ENCODE assay signal across 9 cellular contexts in the genomic region with DNA sequence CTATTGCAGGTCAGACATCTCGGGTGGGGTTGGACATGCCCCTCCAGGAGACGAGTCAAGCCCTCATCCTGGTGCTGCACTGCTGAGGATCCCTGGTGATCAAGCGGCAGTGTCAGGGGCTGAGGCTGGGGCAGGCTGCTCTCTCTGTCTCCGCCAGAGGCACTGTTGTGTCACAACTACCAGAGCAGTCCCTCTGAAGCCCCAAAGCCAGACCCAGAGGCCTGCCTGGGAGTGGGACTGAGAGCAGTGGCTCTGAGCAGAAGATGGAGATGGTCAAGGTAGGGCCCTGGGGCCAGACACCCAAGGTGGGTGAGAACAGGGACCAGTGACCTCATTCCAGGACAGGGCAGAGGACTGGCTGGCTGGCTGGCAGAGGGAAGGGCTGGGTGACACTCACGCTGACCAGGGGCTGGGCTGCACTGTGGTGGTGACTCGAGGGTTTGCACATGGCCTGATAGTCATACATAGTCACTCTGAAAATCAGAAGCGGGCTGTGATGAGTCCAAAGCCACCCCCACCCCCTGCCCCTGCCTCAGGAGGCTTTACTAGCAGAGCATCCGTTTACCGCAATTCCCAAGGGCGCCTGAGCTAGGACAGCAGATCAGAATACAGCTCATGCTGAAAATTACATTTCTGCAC. TPM values are rescaled to one million over a fixed set of nuclear protein-coding genes. Genes with fewer than 3 reads are reported as not detected.
DNase-seq lines count a peak whose midpoint lies in the region; ATAC-seq and TF ChIP-seq lines count a peak whose summit lies in the region.
"Had no signal": no experiment of that assay in that cellular context is flagged by ENCODE, and none has a peak within 500 bp of the region (broad histone marks: within the 10 kb centered on the region; RNA-seq: fewer than 3 reads in every experiment).

No MANE protein-coding gene starts in this region.

- no peaks in the 10 kb centered on the region for H3K9me3 Mint-ChIP-seq in activated T-helper 1 cell treated with anti-CD3 and anti-CD28 coated beads, Interleukin-12 subunit alpha, Interleukin-12 subunit beta, Interleukin-2, Interleukin-4 antibody, amounts not matched to agents 30 ng/mL and 10 ng/mL and 1 ng/mL, durations not matched to agents 14 hours and 24 hours and 36 hours
- H3K9me3 Mint-ChIP-seq: T-helper 1 cell treated with Interleukin-12 subunit alpha and Interleukin-12 subunit beta and Interleukin-4 antibody, amounts not matched to agents 30 μg/mL and 1 μg/mL, for 36 hours had no signal

- intact Hi-C loops in posterior vena cava (cut with DNase I) = loop anchor here in 1 of 2 donors (10.0 kb wide), 1 partner anchor 484 kb away; no protein-coding TSS in a partner anchor
- intact Hi-C loops in activated T-helper 1 cell treated with anti-CD3 and anti-CD28 coated beads, Interleukin-12 subunit alpha, Interleukin-12 subunit beta, Interleukin-2, Interleukin-4 antibody, amounts not matched to agents 30 ng/mL and 10 ng/mL and 1 ng/mL, durations not matched to agents 14 hours and 24 hours and 36 hours (cut with micrococcal nuclease) = no loop called here

- H3K36me3 Mint-ChIP-seq in activated T-helper 1 cell treated with anti-CD3 and anti-CD28 coated beads, Interleukin-12 subunit alpha, Interleukin-12 subunit beta, Interleukin-2, Interleukin-4 antibody, amounts not matched to agents 30 ng/mL and 10 ng/mL and 1 ng/mL, durations not matched to agents 14 hours and 24 hours and 36 hours (ENCODE audit: low read depth) = no peaks in the 10 kb centered on the region

- no peak overlapping the region for H3K27ac ChIP-seq in coronary artery

- ATAC-seq in HG03565 (IDR thresholded peaks at IDR 0.05; ENCODE audit: unreplicated experiment) = no peak
- no peak for ATAC-seq in GM18909 (IDR thresholded peaks at IDR 0.05; ENCODE audit: poor library complexity, unreplicated experiment)

- no peak overlapping the region for H3K4me3 ChIP-seq in LNCaP clone FGC (ENCODE audit: low read depth, low read length)
- H3K4me3 ChIP-seq in coronary artery = no peak overlapping the region

- TF ChIP-seq CTCF in LNCaP clone FGC (IDR thresholded peaks at IDR 0.05; ENCODE audit: control insufficient read depth, extremely low read depth, insufficient read depth) (0 out of 2 replicates have a peak, but pooled peaks have one; percentile 2), coronary artery (IDR thresholded peaks at IDR 0.05) (no peak)

- H3K27ac Mint-ChIP-seq in activated T-helper 1 cell treated with anti-CD3 and anti-CD28 coated beads, Interleukin-12 subunit alpha, Interleukin-12 subunit beta, Interleukin-2, Interleukin-4 antibody, amounts not matched to agents 30 ng/mL and 10 ng/mL and 1 ng/mL, durations not matched to agents 14 hours and 24 hours and 36 hours = no peak overlapping the region
- H3K27ac Mint-ChIP-seq: T-helper 1 cell treated with Interleukin-12 subunit alpha and Interleukin-12 subunit beta and Interleukin-4 antibody, amounts not matched to agents 30 μg/mL and 1 μg/mL, for 36 hours had no signal

- H3K27me3 Mint-ChIP-seq in activated T-helper 1 cell treated with anti-CD3 and anti-CD28 coated beads, Interleukin-12 subunit alpha, Interleukin-12 subunit beta, Interleukin-2, Interleukin-4 antibody, amounts not matched to agents 30 ng/mL and 10 ng/mL and 1 ng/mL, durations not matched to agents 14 hours and 24 hours and 36 hours (ENCODE audit: insufficient read depth) = peaks cover 2% of the 10 kb centered on the region

- H3K4me1 Mint-ChIP-seq in activated T-helper 1 cell treated with anti-CD3 and anti-CD28 coated beads, Interleukin-12 subunit alpha, Interleukin-12 subunit beta, Interleukin-2, Interleukin-4 antibody, amounts not matched to agents 30 ng/mL and 10 ng/mL and 1 ng/mL, durations not matched to agents 14 hours and 24 hours and 36 hours (ENCODE audit: low read depth) = peaks cover 10% of the 10 kb centered on the region

- DNase-seq in activated CD4-positive, alpha-beta T cell treated with anti-CD3 and anti-CD28 coated beads for 48 hours = peak; percentile 2
- no peak for DNase-seq in activated CD4-positive, alpha-beta T cell treated with anti-CD3 and anti-CD28 coated beads for 4 hours
- DNase-seq in LNCaP clone FGC (ENCODE audit: low read depth) = no peak
- peak; percentile 71 for DNase-seq in coronary artery (ENCODE audit: low spot score)
- peak; percentile 85 for DNase-seq in posterior vena cava (ENCODE audit: low spot score)
- DNase-seq in activated T-helper 1 cell treated with anti-CD3 and anti-CD28 coated beads, Interleukin-12 subunit alpha, Interleukin-12 subunit beta, Interleukin-2, Interleukin-4 antibody, amounts not matched to agents 30 ng/mL and 10 ng/mL and 1 ng/mL, durations not matched to agents 14 hours and 24 hours and 36 hours (ENCODE audit: low spot score) = no peak

- no peak overlapping the region for H3K4me3 Mint-ChIP-seq in activated T-helper 1 cell treated with anti-CD3 and anti-CD28 coated beads, Interleukin-12 subunit alpha, Interleukin-12 subunit beta, Interleukin-2, Interleukin-4 antibody, amounts not matched to agents 30 ng/mL and 10 ng/mL and 1 ng/mL, durations not matched to agents 14 hours and 24 hours and 36 hours
- H3K4me3 Mint-ChIP-seq: T-helper 1 cell treated with Interleukin-12 subunit alpha and Interleukin-12 subunit beta and Interleukin-4 antibody, amounts not matched to agents 30 μg/mL and 1 μg/mL, for 36 hours had no signal

RNA-seq across cellular contexts. Expression of a gene that starts 19.6 kb away (rescaled TPM):
- not detected for total RNA-seq in posterior vena cava
- not detected in 2 replicates for total RNA-seq in activated T-helper 1 cell treated with anti-CD3 and anti-CD28 coated beads, Interleukin-12 subunit alpha, Interleukin-12 subunit beta, Interleukin-2, Interleukin-4 antibody, amounts not matched to agents 30 ng/mL and 10 ng/mL and 1 ng/mL, durations not matched to agents 14 hours and 24 hours and 36 hours

Comparison
In these comparisons a context has a peak if more than half of its experiments do, and no peak if none do; other contexts are left out.
1. DNase-seq: peak in activated CD4-positive, alpha-beta T cell treated with anti-CD3 and anti-CD28 coated beads for 48 hours (single experiment), coronary artery (single experiment) and posterior vena cava (single experiment); none in activated CD4-positive, alpha-beta T cell treated with anti-CD3 and anti-CD28 coated beads for 4 hours (0 of 2), LNCaP clone FGC (single experiment) and activated T-helper 1 cell treated with anti-CD3 and anti-CD28 coated beads, Interleukin-12 subunit alpha, Interleukin-12 subunit beta, Interleukin-2, Interleukin-4 antibody, amounts not matched to agents 30 ng/mL and 10 ng/mL and 1 ng/mL, durations not matched to agents 14 hours and 24 hours and 36 hours (single experiment).